8 cellular contexts compared by ENCODE assay signal in the genomic region with DNA sequence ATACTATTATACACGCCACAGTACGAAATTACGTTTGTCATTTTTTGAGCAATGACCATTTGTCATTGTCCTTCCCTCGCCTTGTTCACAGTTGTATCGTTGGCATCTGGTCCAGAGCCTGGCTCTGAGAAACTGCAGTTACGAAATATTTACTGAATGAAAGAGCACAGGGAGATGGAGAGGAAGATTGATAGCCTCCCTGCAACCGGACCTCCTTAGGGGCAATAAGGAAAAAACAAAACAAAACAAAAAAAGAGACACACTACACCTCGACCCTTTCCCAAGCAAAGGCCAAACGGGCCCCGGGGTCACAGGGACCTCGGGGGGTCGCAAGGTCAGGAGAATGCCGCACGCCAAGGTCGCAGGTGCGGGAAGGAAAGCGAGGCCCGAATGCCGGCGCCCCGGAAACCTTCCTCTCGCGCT. TPM values are rescaled to one million over a fixed set of nuclear protein-coding genes. Genes with fewer than 3 reads are reported as not detected.
DNase-seq lines count a peak whose midpoint lies in the region; ATAC-seq and TF ChIP-seq lines count a peak whose summit lies in the region.

No MANE protein-coding gene starts in this region.

- POLR2A ChIA-PET in CD4-positive, alpha-beta T cell (lab: Charles Lee) = no interaction called here

- H3K9me3 Mint-ChIP-seq in CD4-positive, alpha-beta T cell = no peaks in the 10 kb centered on the region

- no peak for ATAC-seq in CD4-positive, alpha-beta T cell (ENCODE audit: poor library complexity)

- H3K4me3 Mint-ChIP-seq in CD4-positive, alpha-beta T cell = peak overlapping the region; percentile 99

- no peaks in the 10 kb centered on the region for H3K9me3 ChIP-seq in CD4-positive, alpha-beta T cell (ENCODE audit: control insufficient read depth, low read length)
- no peaks in the 10 kb centered on the region for H3K9me3 ChIP-seq in tibial artery

- no peak overlapping the region for H3K27ac ChIP-seq in CD4-positive, alpha-beta T cell (ENCODE audit: low read depth, low read length)
- H3K27ac ChIP-seq in tibial artery = peak overlapping the region; percentile 63 to 79

- H3K27me3 ChIP-seq in CD4-positive, alpha-beta T cell (ENCODE audit: control insufficient read depth, insufficient read depth, low read length) = no peaks in the 10 kb centered on the region
- no peaks in the 10 kb centered on the region for H3K27me3 ChIP-seq in tibial artery

- H3K4me3 ChIP-seq in LNCaP clone FGC (ENCODE audit: low read depth, low read length) (peak overlapping the region; percentile 84), lower leg skin (ENCODE audit: low read depth, poor library complexity, severe bottlenecking) (peak overlapping the region; percentile 94), tibial artery (peak overlapping the region; percentile 80 to 89)

- CTCF ChIA-PET in CD4-positive, alpha-beta T cell (lab: Charles Lee) = interaction anchor here (0.6 to 1.7 kb wide), 4 partner anchors 23 to 1196 kb away, joined by 3 to 13 read pairs (median 4); a partner anchor contains a TSS

- H3K4me1 Mint-ChIP-seq in CD4-positive, alpha-beta T cell (ENCODE audit: low read depth) = peaks cover 57% of the 10 kb centered on the region

- H3K4me1 ChIP-seq in tibial artery = peaks cover 0 to 28% (median 18%) of the 10 kb centered on the region in 4 donors

- H3K27ac Mint-ChIP-seq in CD4-positive, alpha-beta T cell = peak overlapping the region; percentile 71

- no peaks in the 10 kb centered on the region for H3K36me3 ChIP-seq in tibial artery

- no peak for DNase-seq in CD4-positive, alpha-beta T cell
- DNase-seq in LNCaP clone FGC (ENCODE audit: low read depth) = no peak
- peak; percentile 25 for DNase-seq in cerebellum (ENCODE audit: low spot score)
- DNase-seq in lower leg skin (ENCODE audit: low spot score in 2 of 2) = no peak
- DNase-seq in tibial artery = no peak
- no peak for DNase-seq in NCI-H774 (lab: John Stamatoyannopoulos, UW)
- DNase-seq in SW 1271 (lab: John Stamatoyannopoulos, UW) = no peak
- DNase-seq in NCI-H2081 treated with DMSO at 0.1 percent for 48 hours (lab: John Stamatoyannopoulos, UW) = no peak

- H3K36me3 Mint-ChIP-seq in CD4-positive, alpha-beta T cell (ENCODE audit: low read depth) = peaks cover 12% of the 10 kb centered on the region

- intact Hi-C loops in CD4-positive, alpha-beta T cell (cut with DNase I, micrococcal nuclease) = loop anchor here in 1 of 2 experiments (5.0 kb wide), 2 partner anchors 46 to 101 kb away; no protein-coding TSS in a partner anchor
- intact Hi-C loops in lower leg skin (cut with DNase I; ENCODE audit: low total_unique reads) = loop anchor here (10.0 kb wide), 1 partner anchor 398 kb away; no protein-coding TSS in a partner anchor
- intact Hi-C loops in tibial artery (cut with DNase I; ENCODE audit: low total_unique reads) = no loop called here

- no peak for TF ChIP-seq CTCF in CD4-positive, alpha-beta T cell (IDR thresholded peaks at IDR 0.05)
- TF ChIP-seq CTCF in LNCaP clone FGC (IDR thresholded peaks at IDR 0.05; ENCODE audit: control insufficient read depth, extremely low read depth, insufficient read depth) = no peak
- TF ChIP-seq CTCF in lower leg skin (IDR thresholded peaks at IDR 0.05) = no peak
- no peak for TF ChIP-seq CTCF in tibial artery (IDR thresholded peaks at IDR 0.05)

- WGBS in lower leg skin, 2 donors = 3 to 4% methylated on average over 20 to 23 of the region's 23 CpGs

- TF ChIP-seq POLR2A in lower leg skin (IDR thresholded peaks at IDR 0.05) = no peak

- no peaks in the 10 kb centered on the region for H3K27me3 Mint-ChIP-seq in CD4-positive, alpha-beta T cell

RNA-seq across cellular contexts. Expression of a gene that starts 0.9 kb away (rescaled TPM):
- total RNA-seq in CD4-positive, alpha-beta T cell = 10 to 100 TPM; 17.4 to 18.7 TPM
- total RNA-seq in cerebellum (33.7 TPM), lower leg skin (10 to 100 TPM; 47.5 to 63.6 (median 57.6) TPM)

RNA-seq across cellular contexts. Expression of a gene that starts 48.7 kb away (rescaled TPM):
- total RNA-seq in CD4-positive, alpha-beta T cell = 1 to 10 TPM; 5.3 to 5.6 TPM
- total RNA-seq in cerebellum = 24.7 TPM
- total RNA-seq in lower leg skin = 10 to 100 TPM in 2 of 4 donors, 1 to 10 TPM in 2; 3.3 to 20.7 (median 10.2) TPM
